Comparison of ENCODE assay signal across 24 cellular contexts in genomic region chr19:5792224-5792623, GRCh38. TPM values are rescaled to one million over a fixed set of nuclear protein-coding genes. Genes with fewer than 3 reads are reported as not detected.
"Had no signal": no experiment of that assay in that cellular context is flagged by ENCODE, and none has a peak within 500 bp of the region (broad histone marks: within the 10 kb centered on the region; RNA-seq: fewer than 3 reads in every experiment).

No MANE protein-coding gene starts in this region.

- H3K27me3 Mint-ChIP-seq: stimulated activated naive CD8-positive, alpha-beta T cell treated with anti-CD3 and anti-CD28 coated beads, Interleukin-15, amount 100 ng/mL, for 72 hours had no signal

- DNase-seq: colonic mucosa; dermis blood vessel endothelial cell; endodermal cell; head of caudate nucleus; kidney; left cardiac atrium; left ventricle myocardium inferior; lower lobe of right lung; sigmoid colon; stimulated activated CD4-positive, alpha-beta T cell treated with anti-CD3 and anti-CD28 coated beads, Interleukin-2, amount 100 ng/mL, for 24 hours; stimulated activated CD4-positive, alpha-beta T cell treated with anti-CD3 and anti-CD28 coated beads, Interleukin-4, amount 100 ng/mL, for 4 hours; stimulated activated naive B cell treated with anti-CD40 and anti-IgM and Interleukin-4, amounts not matched to agents 10 μg/mL and 1 μg/mL and 100 μg/mL, for 72 hours; stimulated activated naive CD8-positive, alpha-beta T cell treated with anti-CD3 and anti-CD28 coated beads, Interleukin-15, amount 100 ng/mL, for 72 hours; testis; upper lobe of right lung had no signal

- H3K4me3 Mint-ChIP-seq: endodermal cell; memory B cell; mesothelial cell of epicardium; natural killer cell treated with Interleukin-12 subunit alpha and Interleukin-12 subunit beta and Interleukin-15 and Interleukin-18, amount 100 ng/mL, for 72 hours; stimulated activated naive B cell treated with anti-CD40 and anti-IgM and Interleukin-4, amounts not matched to agents 10 μg/mL and 1 μg/mL and 100 μg/mL, for 72 hours; stimulated activated naive CD8-positive, alpha-beta T cell treated with anti-CD3 and anti-CD28 coated beads, Interleukin-15, amount 100 ng/mL, for 72 hours had no signal

- H3K27ac Mint-ChIP-seq: endodermal cell; memory B cell; mesothelial cell of epicardium; natural killer cell treated with Interleukin-12 subunit alpha and Interleukin-12 subunit beta and Interleukin-15 and Interleukin-18, amount 100 ng/mL, for 72 hours; stimulated activated naive B cell treated with anti-CD40 and anti-IgM and Interleukin-4, amounts not matched to agents 10 μg/mL and 1 μg/mL and 100 μg/mL, for 72 hours; stimulated activated naive CD8-positive, alpha-beta T cell treated with anti-CD3 and anti-CD28 coated beads, Interleukin-15, amount 100 ng/mL, for 72 hours had no signal

- FAIRE-seq: kidney had no signal

- H3K9me3 Mint-ChIP-seq: natural killer cell treated with Interleukin-12 subunit alpha and Interleukin-12 subunit beta and Interleukin-15 and Interleukin-18, amount 100 ng/mL, for 72 hours; stimulated activated naive CD8-positive, alpha-beta T cell treated with anti-CD3 and anti-CD28 coated beads, Interleukin-15, amount 100 ng/mL, for 72 hours had no signal

RNA-seq across cellular contexts. Expression of gene NRTN, which starts 12.6 kb away (rescaled TPM):
- total RNA-seq: myocyte; natural killer cell treated with Interleukin-12 subunit alpha and Interleukin-12 subunit beta and Interleukin-15 and Interleukin-18, amount 100 ng/mL, for 72 hours; omental fat pad; subcutaneous adipose tissue; tibial nerve had no signal

RNA-seq across cellular contexts. Expression of gene FUT6, which starts 47.3 kb away (rescaled TPM):
- total RNA-seq: dermis blood vessel endothelial cell; endodermal cell; left cardiac atrium; left ventricle myocardium inferior; mesothelial cell of epicardium; myocyte; natural killer cell treated with Interleukin-12 subunit alpha and Interleukin-12 subunit beta and Interleukin-15 and Interleukin-18, amount 100 ng/mL, for 72 hours; pulmonary artery endothelial cell; sigmoid colon; tibial nerve had no signal
- polyA plus RNA-seq: hepatocyte had no signal

RNA-seq across cellular contexts. Expression of gene FUT3, which starts 59.0 kb away (rescaled TPM):
- total RNA-seq: dermis blood vessel endothelial cell; hepatocyte; left cardiac atrium; left ventricle myocardium inferior; myocyte; natural killer cell treated with Interleukin-12 subunit alpha and Interleukin-12 subunit beta and Interleukin-15 and Interleukin-18, amount 100 ng/mL, for 72 hours; omental fat pad; pulmonary artery endothelial cell; subcutaneous adipose tissue had no signal
